Comparison of ENCODE assay signal across 15 cellular contexts in the genomic region with DNA sequence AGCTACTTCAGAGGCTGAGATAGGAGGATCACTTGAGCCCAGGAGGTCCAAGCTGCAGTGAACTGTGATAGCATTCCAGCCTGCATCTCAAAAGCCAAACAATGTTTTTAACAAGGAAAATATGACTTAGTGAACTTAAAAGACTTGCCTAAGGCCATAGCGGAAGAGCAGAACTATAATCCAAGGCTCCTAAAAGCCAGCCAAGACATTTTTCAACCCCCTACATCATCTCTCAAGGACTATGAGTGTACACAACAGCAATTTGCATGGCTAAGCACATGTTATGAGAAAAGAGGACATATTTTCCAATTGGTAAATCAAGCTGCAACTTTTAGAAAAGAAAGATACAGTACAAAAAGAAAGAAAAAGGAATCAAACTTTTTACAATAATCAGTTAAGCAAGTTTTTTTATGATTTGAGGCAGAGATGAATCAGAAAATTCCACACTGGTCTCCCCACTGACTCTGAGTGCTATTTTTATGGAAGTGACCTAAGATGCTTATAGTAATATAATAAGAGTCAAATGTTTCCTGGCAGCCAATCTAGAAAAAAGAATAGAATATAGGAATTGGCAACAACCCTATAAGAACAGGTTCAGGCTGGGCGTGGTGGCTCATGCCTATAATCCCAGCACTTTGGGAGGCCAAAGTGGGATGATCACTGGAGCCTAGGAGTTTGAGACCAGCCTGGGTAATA. TPM values are rescaled to one million over a fixed set of nuclear protein-coding genes. Genes with fewer than 3 reads are reported as not detected.
A peak's percentile ranks its signal among the peaks of the same experiment; 100 is the strongest.
DNase-seq lines count a peak whose midpoint lies in the region; ATAC-seq and TF ChIP-seq lines count a peak whose summit lies in the region.
"Had no signal": no experiment of that assay in that cellular context is flagged by ENCODE, and none has a peak within 500 bp of the region (broad histone marks: within the 10 kb centered on the region; RNA-seq: fewer than 3 reads in every experiment).

No MANE protein-coding gene starts in this region.

- H3K4me2 ChIP-seq in neural progenitor cell = no peak overlapping the region

- no peak for TF ChIP-seq CTCF in AG04449 (IDR thresholded peaks at IDR 0.05; ENCODE audit: insufficient read depth, low read length, missing control alignments)
- TF ChIP-seq CTCF in epithelial cell of esophagus (IDR thresholded peaks at IDR 0.05; ENCODE audit: insufficient read depth, low read depth, low read length, missing control alignments) = no peak
- TF ChIP-seq CTCF in omental fat pad (IDR thresholded peaks at IDR 0.05) = no peak
- no peak for TF ChIP-seq CTCF in neural progenitor cell (IDR thresholded peaks at IDR 0.05)

- no peak overlapping the region for H2AFZ ChIP-seq in neural progenitor cell (replicated peaks)

- no peaks in the 10 kb centered on the region for H3K9me3 Mint-ChIP-seq in neural progenitor cell

- H3K27ac Mint-ChIP-seq in neural progenitor cell = no peak overlapping the region
- H3K27ac Mint-ChIP-seq: activated CD8-positive, alpha-beta T cell treated with anti-CD3 and anti-CD28 coated beads, Interleukin-2, amount 10 ng/mL, durations not matched to agents 7 days and 5 days had no signal

- H3K9ac ChIP-seq in neural progenitor cell = no peak overlapping the region
- H3K9ac ChIP-seq: BLaER1 treated with 17β-estradiol and CSF1 and Interleukin-3, amounts not matched to agents 10 nM and 100 nM had no signal

- peak; percentile 17 for ATAC-seq in omental fat pad (ENCODE audit: low FRiP score)
- ATAC-seq: activated CD8-positive, alpha-beta T cell treated with anti-CD3 and anti-CD28 coated beads, Interleukin-2, amount 10 ng/mL, durations not matched to agents 7 days and 5 days had no signal

- H3K36me3 ChIP-seq in neural progenitor cell = no peaks in the 10 kb centered on the region
- H3K36me3 ChIP-seq: BLaER1 treated with 17β-estradiol and CSF1 and Interleukin-3, amounts not matched to agents 10 nM and 100 nM; transverse colon had no signal

- H3K9me3 ChIP-seq in neural progenitor cell (ENCODE audit: low read depth) = no peaks in the 10 kb centered on the region
- H3K9me3 ChIP-seq: BLaER1 treated with 17β-estradiol and CSF1 and Interleukin-3, amounts not matched to agents 10 nM and 100 nM; transverse colon had no signal

- no peak overlapping the region for H3K4me3 Mint-ChIP-seq in neural progenitor cell
- H3K4me3 Mint-ChIP-seq: activated CD8-positive, alpha-beta T cell treated with anti-CD3 and anti-CD28 coated beads, Interleukin-2, amount 10 ng/mL, durations not matched to agents 7 days and 5 days had no signal

- H3K27ac ChIP-seq in neural progenitor cell = no peak overlapping the region
- H3K27ac ChIP-seq: BLaER1 treated with 17β-estradiol and CSF1 and Interleukin-3, amounts not matched to agents 10 nM and 100 nM; transverse colon had no signal

- no peak overlapping the region for H3K4me3 ChIP-seq in AG04449 (ENCODE audit: low read depth, low read length)
- no peak overlapping the region for H3K4me3 ChIP-seq in epithelial cell of esophagus (ENCODE audit: low read length)
- H3K4me3 ChIP-seq in neural progenitor cell = no peak overlapping the region
- H3K4me3 ChIP-seq: BLaER1 treated with 17β-estradiol and CSF1 and Interleukin-3, amounts not matched to agents 10 nM and 100 nM; transverse colon had no signal

- H3K79me2 ChIP-seq in neural progenitor cell (ENCODE audit: low read depth) = no peaks in the 10 kb centered on the region

- H4K20me1 ChIP-seq in neural progenitor cell (ENCODE audit: low read depth) = no peaks in the 10 kb centered on the region
- H4K20me1 ChIP-seq: BLaER1 treated with 17β-estradiol and CSF1 and Interleukin-3, amounts not matched to agents 10 nM and 100 nM had no signal

- H3K36me3 Mint-ChIP-seq in neural progenitor cell = no peaks in the 10 kb centered on the region

- POLR2A ChIA-PET in AG04449 (lab: Yijun Ruan, JAX) = interaction anchor here (0.9 to 2.0 kb wide), 2 partner anchors 10 to 80 kb away, joined by 4 to 7 read pairs; a partner anchor contains a TSS

- CTCF ChIA-PET in AG04449 (lab: Yijun Ruan, JAX) = interaction anchor here (0.8 to 5.8 kb wide), 6 partner anchors 10 to 152 kb away, joined by 3 to 49 read pairs (median 4); no protein-coding TSS in a partner anchor

- no peaks in the 10 kb centered on the region for H3F3A ChIP-seq in neural progenitor cell (ENCODE audit: low read depth)

- no peaks in the 10 kb centered on the region for H3K27me3 ChIP-seq in neural progenitor cell
- H3K27me3 ChIP-seq: BLaER1 treated with 17β-estradiol and CSF1 and Interleukin-3, amounts not matched to agents 10 nM and 100 nM; transverse colon had no signal

- DNase-seq in AG04449 (ENCODE audit: low read depth, low spot score) (peak; percentile 44), M059J (ENCODE audit: low read depth) (peak; percentile 94), epithelial cell of esophagus (ENCODE audit: low read depth) (peak; percentile 38), omental fat pad (ENCODE audit: low spot score) (no peak), GM19238 (ENCODE audit: insufficient read length, low spot score) (no peak), neural progenitor cell (ENCODE audit: low spot score) (no peak), putamen (ENCODE audit: low spot score) (no peak)
- DNase-seq in activated CD8-positive, alpha-beta memory T cell treated with anti-CD3 and anti-CD28 coated beads for 24 hours = no peak
- DNase-seq: activated CD8-positive, alpha-beta T cell treated with anti-CD3 and anti-CD28 coated beads, Interleukin-2, amount 10 ng/mL, durations not matched to agents 7 days and 5 days; effector CD8-positive, alpha-beta T cell; MM.1S; NCI-H2171; retina; transverse colon had no signal

- no peaks in the 10 kb centered on the region for H3K4me1 Mint-ChIP-seq in neural progenitor cell

- H3K4me1 ChIP-seq in neural progenitor cell = no peaks in the 10 kb centered on the region
- H3K4me1 ChIP-seq: transverse colon had no signal

- peaks cover 7% of the 10 kb centered on the region for H3K27me3 Mint-ChIP-seq in neural progenitor cell (ENCODE audit: insufficient read depth, low read depth)

RNA-seq across cellular contexts. Expression of a gene that starts 9.8 kb away (rescaled TPM):
- total RNA-seq in M059J (2014; rRNA removed; shearing (Covaris generic)) = 47.9 and 75.6 TPM in 2 replicates
- total RNA-seq in omental fat pad (10 to 100 TPM; 39.0 to 65.3 (median 57.3) TPM), neural progenitor cell (ENCODE audit: low replicate concordance) (32.4 and 52.7 TPM in 2 replicates)

RNA-seq across cellular contexts. Expression of a gene that starts 30.1 kb away (rescaled TPM):
- total RNA-seq in M059J (2014; rRNA removed; shearing (Covaris generic)) = 168 and 187 TPM in 2 replicates
- total RNA-seq in omental fat pad (1,000 to 10,000 TPM; 1,071 to 2,815 (median 2,155) TPM), neural progenitor cell (ENCODE audit: low replicate concordance) (110 and 168 TPM in 2 replicates)

Comparison
In these comparisons a context has a peak if more than half of its experiments do, and no peak if none do; other contexts are left out.
1. DNase-seq: peak in AG04449 (single experiment), M059J (single experiment) and epithelial cell of esophagus (single experiment); none in omental fat pad (single experiment), GM19238 (single experiment), neural progenitor cell (single experiment), putamen (single experiment) and activated CD8-positive, alpha-beta memory T cell treated with anti-CD3 and anti-CD28 coated beads for 24 hours (single experiment).